1 cellular context compared by ENCODE assay signal in genomic region chr1:157168015-157168414, GRCh38.
TF ChIP-seq lines count a peak whose summit lies in the region.

No MANE protein-coding gene starts in this region.

TF ChIP-seq in GM12878, 131 proteins besides CTCF, POLR2A, EP300 and RAD21 (continued from another document and continues in another):
- TF ChIP-seq, protein P1, sequence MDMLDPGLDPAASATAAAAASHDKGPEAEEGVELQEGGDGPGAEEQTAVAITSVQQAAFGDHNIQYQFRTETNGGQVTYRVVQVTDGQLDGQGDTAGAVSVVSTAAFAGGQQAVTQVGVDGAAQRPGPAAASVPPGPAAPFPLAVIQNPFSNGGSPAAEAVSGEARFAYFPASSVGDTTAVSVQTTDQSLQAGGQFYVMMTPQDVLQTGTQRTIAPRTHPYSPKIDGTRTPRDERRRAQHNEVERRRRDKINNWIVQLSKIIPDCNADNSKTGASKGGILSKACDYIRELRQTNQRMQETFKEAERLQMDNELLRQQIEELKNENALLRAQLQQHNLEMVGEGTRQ (IDR thresholded peaks at IDR 0.05; ENCODE audit: borderline replicate concordance, low read depth, low read length): no peak
- TF ChIP-seq ELK1 (IDR thresholded peaks at IDR 0.05; ENCODE audit: low read depth, low read length) (no peak), RFX5 (IDR thresholded peaks at IDR 0.05; ENCODE audit: low read depth, low read length) (no peak), CREB1 (IDR thresholded peaks at IDR 0.05; ENCODE audit: low read depth) (no peak), PML (IDR thresholded peaks at IDR 0.05; ENCODE audit: low read length) (no peak), NR2F1 (conservative IDR thresholded peaks at IDR 0.05) (peak; percentile 50), SREBF1 (IDR thresholded peaks at IDR 0.05; ENCODE audit: low read length) (no peak), MXI1 (IDR thresholded peaks at IDR 0.05; ENCODE audit: low read depth, low read length) (no peak), YBX1 (IDR thresholded peaks at IDR 0.05) (no peak), IKZF2 (IDR thresholded peaks at IDR 0.05) (peak; percentile 87 to 92), BCL3 (IDR thresholded peaks at IDR 0.05; ENCODE audit: borderline replicate concordance, insufficient read depth, low read depth, low read length, poor library complexity, severe bottlenecking) (no peak), SMC3 (IDR thresholded peaks at IDR 0.05; ENCODE audit: borderline replicate concordance, low read length) (no peak), ZNF217 (IDR thresholded peaks at IDR 0.05) (peak; percentile 68), SIN3A (IDR thresholded peaks at IDR 0.05; ENCODE audit: low read depth, low read length) (no peak), CHD4 (IDR thresholded peaks at IDR 0.05) (no peak), LARP7 (IDR thresholded peaks at IDR 0.05) (no peak; the same call in 1 of the 2 replicates), SIX5 (IDR thresholded peaks at IDR 0.05; ENCODE audit: low read depth, low read length, severe bottlenecking) (no peak), CHD2 (IDR thresholded peaks at IDR 0.05; ENCODE audit: borderline replicate concordance, low read depth, low read length) (no peak), SREBF2 (IDR thresholded peaks at IDR 0.05; ENCODE audit: low read length) (no peak), POLR2AphosphoS2 (IDR thresholded peaks at IDR 0.05; ENCODE audit: low read depth, low read length) (no peak), STAT3 (IDR thresholded peaks at IDR 0.05; ENCODE audit: low read depth, low read length) (no peak), SPI1 (IDR thresholded peaks at IDR 0.05; ENCODE audit: borderline replicate concordance, insufficient read depth, low read depth, low read length) (peak; percentile 94), RELA (IDR thresholded peaks at IDR 0.05; ENCODE audit: borderline replicate concordance, partially characterized antibody) (no peak), KLF5 (IDR thresholded peaks at IDR 0.05; ENCODE audit: partially characterized antibody) (no peak), CREM (IDR thresholded peaks at IDR 0.05; ENCODE audit: low read depth) (no peak), TCF12 (IDR thresholded peaks at IDR 0.05; ENCODE audit: low read depth, low read length) (no peak), CHD1 (IDR thresholded peaks at IDR 0.05; ENCODE audit: low read depth, low read length) (no peak), CBX3 (IDR thresholded peaks at IDR 0.05; ENCODE audit: borderline replicate concordance, low read depth) (no peak), SUZ12 (IDR thresholded peaks at IDR 0.05; ENCODE audit: unreplicated experiment) (no peak), POU2F2 (IDR thresholded peaks at IDR 0.05; ENCODE audit: borderline replicate concordance, low read depth, low read length) (no peak), BMI1 (IDR thresholded peaks at IDR 0.05; ENCODE audit: borderline replicate concordance) (peak; percentile 55; the same call in 1 of the 2 replicates), ETV6 (conservative IDR thresholded peaks at IDR 0.05 in 1 of 2, IDR thresholded peaks at IDR 0.05 in 1 of 2; ENCODE audit: borderline replicate concordance in 1 of 2, low read depth in 1 of 2) (no peak), SMAD5 (IDR thresholded peaks at IDR 0.05; ENCODE audit: low read depth) (no peak), WRNIP1 (IDR thresholded peaks at IDR 0.05; ENCODE audit: borderline replicate concordance, low read depth, low read length) (no peak), KDM1A (IDR thresholded peaks at IDR 0.05; ENCODE audit: borderline replicate concordance) (no peak), MYC (IDR thresholded peaks at IDR 0.05; ENCODE audit: insufficient read depth, insufficient read length, insufficient replicate concordance, low read length, severe bottlenecking) (no peak), RBBP5 (conservative IDR thresholded peaks at IDR 0.05) (no peak), EGR1 (IDR thresholded peaks at IDR 0.05; ENCODE audit: borderline replicate concordance in 1 of 2, low read depth in 2 of 2, low read length in 2 of 2) (no peak), NR2C1 (IDR thresholded peaks at IDR 0.05) (no peak), RUNX3 (IDR thresholded peaks at IDR 0.05; ENCODE audit: low read length) (0 out of 2 replicates have a peak, but pooled peaks have one; percentile 18), ZNF274 (IDR thresholded peaks at IDR 0.05; ENCODE audit: insufficient read depth, insufficient read length) (no peak), NFIC (IDR thresholded peaks at IDR 0.05; ENCODE audit: low read depth, low read length) (no peak), SUPT20H (IDR thresholded peaks at IDR 0.05; ENCODE audit: borderline replicate concordance, control insufficient read depth, low read depth, low read length) (no peak), RB1 (IDR thresholded peaks at IDR 0.05; ENCODE audit: borderline replicate concordance) (no peak)
- TF ChIP-seq, protein P2, sequence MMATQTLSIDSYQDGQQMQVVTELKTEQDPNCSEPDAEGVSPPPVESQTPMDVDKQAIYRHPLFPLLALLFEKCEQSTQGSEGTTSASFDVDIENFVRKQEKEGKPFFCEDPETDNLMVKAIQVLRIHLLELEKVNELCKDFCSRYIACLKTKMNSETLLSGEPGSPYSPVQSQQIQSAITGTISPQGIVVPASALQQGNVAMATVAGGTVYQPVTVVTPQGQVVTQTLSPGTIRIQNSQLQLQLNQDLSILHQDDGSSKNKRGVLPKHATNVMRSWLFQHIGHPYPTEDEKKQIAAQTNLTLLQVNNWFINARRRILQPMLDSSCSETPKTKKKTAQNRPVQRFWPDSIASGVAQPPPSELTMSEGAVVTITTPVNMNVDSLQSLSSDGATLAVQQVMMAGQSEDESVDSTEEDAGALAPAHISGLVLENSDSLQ (IDR thresholded peaks at IDR 0.05): no peak
- TF ChIP-seq, protein P3, sequence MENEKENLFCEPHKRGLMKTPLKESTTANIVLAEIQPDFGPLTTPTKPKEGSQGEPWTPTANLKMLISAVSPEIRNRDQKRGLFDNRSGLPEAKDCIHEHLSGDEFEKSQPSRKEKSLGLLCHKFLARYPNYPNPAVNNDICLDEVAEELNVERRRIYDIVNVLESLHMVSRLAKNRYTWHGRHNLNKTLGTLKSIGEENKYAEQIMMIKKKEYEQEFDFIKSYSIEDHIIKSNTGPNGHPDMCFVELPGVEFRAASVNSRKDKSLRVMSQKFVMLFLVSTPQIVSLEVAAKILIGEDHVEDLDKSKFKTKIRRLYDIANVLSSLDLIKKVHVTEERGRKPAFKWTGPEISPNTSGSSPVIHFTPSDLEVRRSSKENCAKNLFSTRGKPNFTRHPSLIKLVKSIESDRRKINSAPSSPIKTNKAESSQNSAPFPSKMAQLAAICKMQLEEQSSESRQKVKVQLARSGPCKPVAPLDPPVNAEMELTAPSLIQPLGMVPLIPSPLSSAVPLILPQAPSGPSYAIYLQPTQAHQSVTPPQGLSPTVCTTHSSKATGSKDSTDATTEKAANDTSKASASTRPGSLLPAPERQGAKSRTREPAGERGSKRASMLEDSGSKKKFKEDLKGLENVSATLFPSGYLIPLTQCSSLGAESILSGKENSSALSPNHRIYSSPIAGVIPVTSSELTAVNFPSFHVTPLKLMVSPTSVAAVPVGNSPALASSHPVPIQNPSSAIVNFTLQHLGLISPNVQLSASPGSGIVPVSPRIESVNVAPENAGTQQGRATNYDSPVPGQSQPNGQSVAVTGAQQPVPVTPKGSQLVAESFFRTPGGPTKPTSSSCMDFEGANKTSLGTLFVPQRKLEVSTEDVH (IDR thresholded peaks at IDR 0.05; ENCODE audit: low read depth, partially characterized antibody): no peak
- TF ChIP-seq, protein P4, sequence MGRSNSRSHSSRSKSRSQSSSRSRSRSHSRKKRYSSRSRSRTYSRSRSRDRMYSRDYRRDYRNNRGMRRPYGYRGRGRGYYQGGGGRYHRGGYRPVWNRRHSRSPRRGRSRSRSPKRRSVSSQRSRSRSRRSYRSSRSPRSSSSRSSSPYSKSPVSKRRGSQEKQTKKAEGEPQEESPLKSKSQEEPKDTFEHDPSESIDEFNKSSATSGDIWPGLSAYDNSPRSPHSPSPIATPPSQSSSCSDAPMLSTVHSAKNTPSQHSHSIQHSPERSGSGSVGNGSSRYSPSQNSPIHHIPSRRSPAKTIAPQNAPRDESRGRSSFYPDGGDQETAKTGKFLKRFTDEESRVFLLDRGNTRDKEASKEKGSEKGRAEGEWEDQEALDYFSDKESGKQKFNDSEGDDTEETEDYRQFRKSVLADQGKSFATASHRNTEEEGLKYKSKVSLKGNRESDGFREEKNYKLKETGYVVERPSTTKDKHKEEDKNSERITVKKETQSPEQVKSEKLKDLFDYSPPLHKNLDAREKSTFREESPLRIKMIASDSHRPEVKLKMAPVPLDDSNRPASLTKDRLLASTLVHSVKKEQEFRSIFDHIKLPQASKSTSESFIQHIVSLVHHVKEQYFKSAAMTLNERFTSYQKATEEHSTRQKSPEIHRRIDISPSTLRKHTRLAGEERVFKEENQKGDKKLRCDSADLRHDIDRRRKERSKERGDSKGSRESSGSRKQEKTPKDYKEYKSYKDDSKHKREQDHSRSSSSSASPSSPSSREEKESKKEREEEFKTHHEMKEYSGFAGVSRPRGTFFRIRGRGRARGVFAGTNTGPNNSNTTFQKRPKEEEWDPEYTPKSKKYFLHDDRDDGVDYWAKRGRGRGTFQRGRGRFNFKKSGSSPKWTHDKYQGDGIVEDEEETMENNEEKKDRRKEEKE (IDR thresholded peaks at IDR 0.05): no peak
- TF ChIP-seq, protein P5, sequence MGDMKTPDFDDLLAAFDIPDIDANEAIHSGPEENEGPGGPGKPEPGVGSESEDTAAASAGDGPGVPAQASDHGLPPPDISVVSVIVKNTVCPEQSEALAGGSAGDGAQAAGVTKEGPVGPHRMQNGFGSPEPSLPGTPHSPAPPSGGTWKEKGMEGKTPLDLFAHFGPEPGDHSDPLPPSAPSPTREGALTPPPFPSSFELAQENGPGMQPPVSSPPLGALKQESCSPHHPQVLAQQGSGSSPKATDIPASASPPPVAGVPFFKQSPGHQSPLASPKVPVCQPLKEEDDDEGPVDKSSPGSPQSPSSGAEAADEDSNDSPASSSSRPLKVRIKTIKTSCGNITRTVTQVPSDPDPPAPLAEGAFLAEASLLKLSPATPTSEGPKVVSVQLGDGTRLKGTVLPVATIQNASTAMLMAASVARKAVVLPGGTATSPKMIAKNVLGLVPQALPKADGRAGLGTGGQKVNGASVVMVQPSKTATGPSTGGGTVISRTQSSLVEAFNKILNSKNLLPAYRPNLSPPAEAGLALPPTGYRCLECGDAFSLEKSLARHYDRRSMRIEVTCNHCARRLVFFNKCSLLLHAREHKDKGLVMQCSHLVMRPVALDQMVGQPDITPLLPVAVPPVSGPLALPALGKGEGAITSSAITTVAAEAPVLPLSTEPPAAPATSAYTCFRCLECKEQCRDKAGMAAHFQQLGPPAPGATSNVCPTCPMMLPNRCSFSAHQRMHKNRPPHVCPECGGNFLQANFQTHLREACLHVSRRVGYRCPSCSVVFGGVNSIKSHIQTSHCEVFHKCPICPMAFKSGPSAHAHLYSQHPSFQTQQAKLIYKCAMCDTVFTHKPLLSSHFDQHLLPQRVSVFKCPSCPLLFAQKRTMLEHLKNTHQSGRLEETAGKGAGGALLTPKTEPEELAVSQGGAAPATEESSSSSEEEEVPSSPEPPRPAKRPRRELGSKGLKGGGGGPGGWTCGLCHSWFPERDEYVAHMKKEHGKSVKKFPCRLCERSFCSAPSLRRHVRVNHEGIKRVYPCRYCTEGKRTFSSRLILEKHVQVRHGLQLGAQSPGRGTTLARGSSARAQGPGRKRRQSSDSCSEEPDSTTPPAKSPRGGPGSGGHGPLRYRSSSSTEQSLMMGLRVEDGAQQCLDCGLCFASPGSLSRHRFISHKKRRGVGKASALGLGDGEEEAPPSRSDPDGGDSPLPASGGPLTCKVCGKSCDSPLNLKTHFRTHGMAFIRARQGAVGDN (IDR thresholded peaks at IDR 0.05): no peak
- TF ChIP-seq, protein P6, sequence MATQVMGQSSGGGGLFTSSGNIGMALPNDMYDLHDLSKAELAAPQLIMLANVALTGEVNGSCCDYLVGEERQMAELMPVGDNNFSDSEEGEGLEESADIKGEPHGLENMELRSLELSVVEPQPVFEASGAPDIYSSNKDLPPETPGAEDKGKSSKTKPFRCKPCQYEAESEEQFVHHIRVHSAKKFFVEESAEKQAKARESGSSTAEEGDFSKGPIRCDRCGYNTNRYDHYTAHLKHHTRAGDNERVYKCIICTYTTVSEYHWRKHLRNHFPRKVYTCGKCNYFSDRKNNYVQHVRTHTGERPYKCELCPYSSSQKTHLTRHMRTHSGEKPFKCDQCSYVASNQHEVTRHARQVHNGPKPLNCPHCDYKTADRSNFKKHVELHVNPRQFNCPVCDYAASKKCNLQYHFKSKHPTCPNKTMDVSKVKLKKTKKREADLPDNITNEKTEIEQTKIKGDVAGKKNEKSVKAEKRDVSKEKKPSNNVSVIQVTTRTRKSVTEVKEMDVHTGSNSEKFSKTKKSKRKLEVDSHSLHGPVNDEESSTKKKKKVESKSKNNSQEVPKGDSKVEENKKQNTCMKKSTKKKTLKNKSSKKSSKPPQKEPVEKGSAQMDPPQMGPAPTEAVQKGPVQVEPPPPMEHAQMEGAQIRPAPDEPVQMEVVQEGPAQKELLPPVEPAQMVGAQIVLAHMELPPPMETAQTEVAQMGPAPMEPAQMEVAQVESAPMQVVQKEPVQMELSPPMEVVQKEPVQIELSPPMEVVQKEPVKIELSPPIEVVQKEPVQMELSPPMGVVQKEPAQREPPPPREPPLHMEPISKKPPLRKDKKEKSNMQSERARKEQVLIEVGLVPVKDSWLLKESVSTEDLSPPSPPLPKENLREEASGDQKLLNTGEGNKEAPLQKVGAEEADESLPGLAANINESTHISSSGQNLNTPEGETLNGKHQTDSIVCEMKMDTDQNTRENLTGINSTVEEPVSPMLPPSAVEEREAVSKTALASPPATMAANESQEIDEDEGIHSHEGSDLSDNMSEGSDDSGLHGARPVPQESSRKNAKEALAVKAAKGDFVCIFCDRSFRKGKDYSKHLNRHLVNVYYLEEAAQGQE (IDR thresholded peaks at IDR 0.05; ENCODE audit: low read depth, low read length): no peak
